ENCODE assay signal across 24 cellular contexts in the genomic region with DNA sequence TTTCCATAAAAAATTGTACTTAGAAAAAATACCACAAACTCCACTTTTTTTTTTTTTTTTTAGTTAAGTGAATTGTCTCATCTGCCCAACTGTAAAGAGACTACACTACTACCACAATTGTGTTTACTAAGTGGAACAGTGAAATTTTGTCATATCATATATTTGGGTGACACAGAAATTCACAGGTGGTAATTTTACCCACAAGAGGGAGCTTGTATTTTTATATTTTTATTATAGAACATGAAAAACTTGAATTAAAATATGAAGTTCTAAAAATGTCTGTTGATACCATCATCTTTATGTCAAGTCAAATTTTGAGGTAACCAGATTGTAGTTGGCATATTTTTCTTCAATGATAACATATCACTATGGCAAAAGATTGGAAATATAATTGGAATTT.
"Had no signal": no experiment of that assay in that cellular context is flagged by ENCODE, and none has a peak within 500 bp of the region (broad histone marks: within the 10 kb centered on the region; RNA-seq: fewer than 3 reads in every experiment).

No MANE protein-coding gene starts in this region.

- H3K27ac Mint-ChIP-seq: activated B cell treated with CpG ODN at 0.5 μM for 24 hours; activated CD4-positive, alpha-beta T cell treated with anti-CD3 and anti-CD28 coated beads for 36 hours; activated naive CD8-positive, alpha-beta T cell treated with anti-CD3 and anti-CD28 coated beads for 36 hours; natural killer cell; stimulated activated effector memory CD8-positive, alpha-beta T cell treated with anti-CD3 and anti-CD28 coated beads, Interleukin-12 subunit alpha, Interleukin-12 subunit beta, amount 100 ng/mL, for 72 hours had no signal

- H2AFZ ChIP-seq: parathyroid adenoma had no signal

- H3K36me3 Mint-ChIP-seq: activated naive CD8-positive, alpha-beta T cell treated with anti-CD3 and anti-CD28 coated beads for 36 hours; natural killer cell; stimulated activated effector memory CD8-positive, alpha-beta T cell treated with anti-CD3 and anti-CD28 coated beads, Interleukin-12 subunit alpha, Interleukin-12 subunit beta, amount 100 ng/mL, for 72 hours had no signal

- H3K36me3 ChIP-seq: cardiac muscle cell, gastrocnemius medialis, neutrophil, stomach, vagina had no signal

- H3K27ac ChIP-seq: cardiac muscle cell, gastrocnemius medialis, neutrophil, parathyroid adenoma, stomach, vagina had no signal

- H3K4me3 Mint-ChIP-seq: activated B cell treated with CpG ODN at 0.5 μM for 24 hours; activated CD4-positive, alpha-beta T cell treated with anti-CD3 and anti-CD28 coated beads for 36 hours; activated naive CD8-positive, alpha-beta T cell treated with anti-CD3 and anti-CD28 coated beads for 36 hours; activated T-cell treated with anti-CD3 and anti-CD28 coated beads, Interleukin-2, amount 50 U/mL, for 4 hours; natural killer cell; stimulated activated effector memory CD8-positive, alpha-beta T cell treated with anti-CD3 and anti-CD28 coated beads, Interleukin-12 subunit alpha, Interleukin-12 subunit beta, amount 100 ng/mL, for 72 hours had no signal

- H3K4me3 ChIP-seq: cardiac muscle cell, gastrocnemius medialis, stomach, vagina had no signal

- H3K79me2 ChIP-seq: parathyroid adenoma had no signal

- H3K27me3 Mint-ChIP-seq: activated B cell treated with CpG ODN at 0.5 μM for 24 hours; activated CD4-positive, alpha-beta T cell treated with anti-CD3 and anti-CD28 coated beads for 36 hours; activated naive CD8-positive, alpha-beta T cell treated with anti-CD3 and anti-CD28 coated beads for 36 hours had no signal

- H3K4me1 Mint-ChIP-seq: activated B cell treated with CpG ODN at 0.5 μM for 24 hours; activated CD4-positive, alpha-beta T cell treated with anti-CD3 and anti-CD28 coated beads for 36 hours; activated naive CD8-positive, alpha-beta T cell treated with anti-CD3 and anti-CD28 coated beads for 36 hours; natural killer cell; stimulated activated effector memory CD8-positive, alpha-beta T cell treated with anti-CD3 and anti-CD28 coated beads, Interleukin-12 subunit alpha, Interleukin-12 subunit beta, amount 100 ng/mL, for 72 hours had no signal

- H3K27me3 ChIP-seq: cardiac muscle cell, gastrocnemius medialis, neutrophil, stomach, vagina had no signal

- H3K9ac ChIP-seq: parathyroid adenoma had no signal

- H3K4me1 ChIP-seq: gastrocnemius medialis, parathyroid adenoma, stomach, vagina had no signal

- H3K9me3 ChIP-seq: gastrocnemius medialis, neutrophil, stomach, vagina had no signal

- H3K9me3 Mint-ChIP-seq: activated B cell treated with CpG ODN at 0.5 μM for 24 hours; activated naive CD8-positive, alpha-beta T cell treated with anti-CD3 and anti-CD28 coated beads for 36 hours; activated T-cell treated with anti-CD3 and anti-CD28 coated beads, Interleukin-2, amount 50 U/mL, for 4 hours; natural killer cell had no signal

- DNase-seq: activated B cell treated with CpG ODN at 0.5 μM for 24 hours; activated CD4-positive, alpha-beta T cell treated with anti-CD3 and anti-CD28 coated beads for 36 hours; activated CD4-positive, alpha-beta T cell treated with anti-CD3 and anti-CD28 coated beads, Interleukin-2, amount 50 U/mL, for 4 hours; activated CD8-positive, alpha-beta memory T cell treated with anti-CD3 and anti-CD28 coated beads for 24 hours; activated CD8-positive, alpha-beta memory T cell treated with anti-CD3 and anti-CD28 coated beads, Interleukin-2, amount 50 U/mL, for 4 hours; activated naive CD4-positive, alpha-beta T cell treated with Interleukin-2 at 50 U/mL for 16 hours; activated naive CD8-positive, alpha-beta T cell treated with anti-CD3 and anti-CD28 coated beads for 36 hours; activated T-cell treated with anti-CD3 and anti-CD28 coated beads, Interleukin-2, amount 50 U/mL, for 4 hours; amniotic stem cell; erythroblast; gastrocnemius medialis; hippocampal formation; midbrain; natural killer cell; right cardiac atrium; stimulated activated CD4-positive, alpha-beta T cell treated with anti-CD3 and anti-CD28 coated beads, Interleukin-2, amount 100 ng/mL, for 24 hours; stomach; T1000; trophoblast cell had no signal

- ATAC-seq: activated CD4-positive, alpha-beta T cell treated with anti-CD3 and anti-CD28 coated beads for 36 hours; activated T-cell treated with anti-CD3 and anti-CD28 coated beads, Interleukin-2, amount 50 U/mL, for 4 hours; gastrocnemius medialis; natural killer cell; right cardiac atrium; stimulated activated effector memory CD8-positive, alpha-beta T cell treated with anti-CD3 and anti-CD28 coated beads, Interleukin-12 subunit alpha, Interleukin-12 subunit beta, amount 100 ng/mL, for 72 hours had no signal
